Comparison of ENCODE assay signal across 1 cellular context in genomic region chr10:57723305-57723704, GRCh38.
TF ChIP-seq lines count a peak whose summit lies in the region.

No MANE protein-coding gene starts in this region.

TF ChIP-seq in WTC11, 78 proteins besides CTCF, POLR2A, EP300 and RAD21 (continued from another document):
- TF ChIP-seq ZNF532 (CRISPR knock-in tag; IDR thresholded peaks at IDR 0.05; ENCODE audit: borderline replicate concordance) (no peak), NR2C2 (CRISPR knock-in tag; IDR thresholded peaks at IDR 0.05) (no peak), MAX (CRISPR knock-in tag; IDR thresholded peaks at IDR 0.05) (no peak), ZNF416 (CRISPR knock-in tag; IDR thresholded peaks at IDR 0.05) (no peak), SMAD4 (CRISPR knock-in tag; IDR thresholded peaks at IDR 0.05) (no peak), NR1H2 (CRISPR knock-in tag; IDR thresholded peaks at IDR 0.05) (no peak), ATF2 (CRISPR knock-in tag; IDR thresholded peaks at IDR 0.05; ENCODE audit: borderline replicate concordance, low read depth) (no peak), ELF4 (CRISPR knock-in tag; IDR thresholded peaks at IDR 0.05; ENCODE audit: low read depth) (no peak)
- TF ChIP-seq, protein P1, sequence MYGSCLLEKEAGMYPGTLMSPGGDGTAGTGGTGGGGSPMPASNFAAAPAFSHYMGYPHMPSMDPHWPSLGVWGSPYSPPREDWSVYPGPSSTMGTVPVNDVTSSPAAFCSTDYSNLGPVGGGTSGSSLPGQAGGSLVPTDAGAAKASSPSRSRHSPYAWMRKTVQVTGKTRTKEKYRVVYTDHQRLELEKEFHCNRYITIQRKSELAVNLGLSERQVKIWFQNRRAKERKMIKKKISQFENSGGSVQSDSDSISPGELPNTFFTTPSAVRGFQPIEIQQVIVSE (CRISPR knock-in tag; IDR thresholded peaks at IDR 0.05; ENCODE audit: borderline replicate concordance): no peak
